29 cellular contexts compared by ENCODE assay signal in genomic region chr2:188561473-188561979, GRCh38.
"Had no signal": no experiment of that assay in that cellular context is flagged by ENCODE, and none has a peak within 500 bp of the region (broad histone marks: within the 10 kb centered on the region; RNA-seq: fewer than 3 reads in every experiment).

No MANE protein-coding gene starts in this region.

- FAIRE-seq: astrocyte, endometrium, endothelial cell of umbilical vein had no signal

- H3K9me3 Mint-ChIP-seq: activated CD4-positive, alpha-beta T cell treated with anti-CD3 and anti-CD28 coated beads, Interleukin-2, amount 10 ng/mL, durations not matched to agents 7 days and 5 days; T-helper 2 cell treated with Interferon-gamma antibody and Interleukin-4, amounts not matched to agents 5 μg/mL and 100 μg/mL, for 36 hours had no signal

- H3K4me1 Mint-ChIP-seq: activated CD4-positive, alpha-beta T cell treated with anti-CD3 and anti-CD28 coated beads, Interleukin-2, amount 10 ng/mL, durations not matched to agents 7 days and 5 days; activated naive CD4-positive, alpha-beta T cell treated with anti-CD3 and anti-CD28 coated beads, Interleukin-2, amount 10 ng/mL, durations not matched to agents 7 days and 5 days; activated naive CD8-positive, alpha-beta T cell treated with anti-CD3 and anti-CD28 coated beads, Interleukin-2, amount 10 ng/mL, durations not matched to agents 7 days and 5 days; T-helper 17 cell had no signal

- DNase-seq: activated CD4-positive, alpha-beta T cell treated with anti-CD3 and anti-CD28 coated beads for 1 hour; activated CD4-positive, alpha-beta T cell treated with anti-CD3 and anti-CD28 coated beads for 4 hours; activated CD4-positive, alpha-beta T cell treated with anti-CD3 and anti-CD28 coated beads, Interleukin-2, amount 10 ng/mL, durations not matched to agents 7 days and 5 days; activated CD4-positive, alpha-beta T cell treated with anti-CD3 and anti-CD28 coated beads, Interleukin-2, amount 50 U/mL, for 48 hours; activated CD8-positive, alpha-beta memory T cell treated with anti-CD3 and anti-CD28 coated beads for 24 hours; activated CD8-positive, alpha-beta memory T cell treated with anti-CD3 and anti-CD28 coated beads, Interleukin-2, amount 50 U/mL, for 4 hours; activated CD8-positive, alpha-beta T cell treated with anti-CD3 and anti-CD28 coated beads for 36 hours; activated gamma-delta T cell; activated naive CD4-positive, alpha-beta T cell; activated naive CD4-positive, alpha-beta T cell treated with anti-CD3 and anti-CD28 coated beads, Interleukin-2, amount 10 ng/mL, durations not matched to agents 7 days and 5 days; activated naive CD8-positive, alpha-beta T cell treated with anti-CD3 and anti-CD28 coated beads, Interleukin-2, amount 10 ng/mL, durations not matched to agents 7 days and 5 days; activated T-cell treated with anti-CD3 and anti-CD28 coated beads, Interleukin-2, amount 50 U/mL, for 24 hours; activated T-cell treated with anti-CD3 and anti-CD28 coated beads, Interleukin-2, amount 50 U/mL, for 72 hours; brain microvascular endothelial cell; colonic mucosa; effector CD8-positive, alpha-beta T cell; esophagus squamous epithelium; foreskin melanocyte; heart right ventricle; T-helper 1 cell; T-helper 17 cell; T1000 had no signal

- H3K9me3 ChIP-seq: colonic mucosa had no signal

- H3K4me3 Mint-ChIP-seq: activated CD4-positive, alpha-beta T cell treated with anti-CD3 and anti-CD28 coated beads, Interleukin-2, amount 10 ng/mL, durations not matched to agents 7 days and 5 days; activated CD8-positive, alpha-beta T cell treated with anti-CD3 and anti-CD28 coated beads for 36 hours; activated naive CD4-positive, alpha-beta T cell treated with anti-CD3 and anti-CD28 coated beads, Interleukin-2, amount 10 ng/mL, durations not matched to agents 7 days and 5 days; activated naive CD8-positive, alpha-beta T cell treated with anti-CD3 and anti-CD28 coated beads, Interleukin-2, amount 10 ng/mL, durations not matched to agents 7 days and 5 days; activated T-cell treated with anti-CD3 and anti-CD28 coated beads, Interleukin-2, amount 50 U/mL, for 24 hours; activated T-cell treated with anti-CD3 and anti-CD28 coated beads, Interleukin-2, amount 50 U/mL, for 72 hours; T-helper 17 cell; T-helper 2 cell treated with Interferon-gamma antibody and Interleukin-4, amounts not matched to agents 5 μg/mL and 100 μg/mL, for 36 hours had no signal

- H3K27me3 ChIP-seq: brain microvascular endothelial cell, colonic mucosa, esophagus squamous epithelium, gastroesophageal sphincter, heart right ventricle had no signal

- H3K4me1 ChIP-seq: colonic mucosa, esophagus squamous epithelium, gastroesophageal sphincter, heart right ventricle had no signal

- H3K27ac Mint-ChIP-seq: activated CD4-positive, alpha-beta T cell treated with anti-CD3 and anti-CD28 coated beads, Interleukin-2, amount 10 ng/mL, durations not matched to agents 7 days and 5 days; activated CD8-positive, alpha-beta T cell treated with anti-CD3 and anti-CD28 coated beads for 36 hours; activated naive CD4-positive, alpha-beta T cell treated with anti-CD3 and anti-CD28 coated beads, Interleukin-2, amount 10 ng/mL, durations not matched to agents 7 days and 5 days; activated naive CD4-positive, alpha-beta T cell treated with anti-CD3 and anti-CD28 coated beads, Interleukin-2, amount 50 U/mL, for 72 hours; activated naive CD8-positive, alpha-beta T cell treated with anti-CD3 and anti-CD28 coated beads, Interleukin-2, amount 10 ng/mL, durations not matched to agents 7 days and 5 days; activated T-cell treated with anti-CD3 and anti-CD28 coated beads, Interleukin-2, amount 50 U/mL, for 24 hours; activated T-cell treated with anti-CD3 and anti-CD28 coated beads, Interleukin-2, amount 50 U/mL, for 72 hours; T-helper 17 cell; T-helper 2 cell treated with Interferon-gamma antibody and Interleukin-4, amounts not matched to agents 5 μg/mL and 100 μg/mL, for 36 hours had no signal

- H3K27me3 Mint-ChIP-seq: activated CD4-positive, alpha-beta T cell treated with anti-CD3 and anti-CD28 coated beads, Interleukin-2, amount 10 ng/mL, durations not matched to agents 7 days and 5 days; activated CD8-positive, alpha-beta T cell treated with anti-CD3 and anti-CD28 coated beads for 36 hours; activated naive CD4-positive, alpha-beta T cell treated with anti-CD3 and anti-CD28 coated beads, Interleukin-2, amount 10 ng/mL, durations not matched to agents 7 days and 5 days; activated naive CD8-positive, alpha-beta T cell treated with anti-CD3 and anti-CD28 coated beads, Interleukin-2, amount 10 ng/mL, durations not matched to agents 7 days and 5 days; activated T-cell treated with anti-CD3 and anti-CD28 coated beads, Interleukin-2, amount 50 U/mL, for 24 hours; T-helper 17 cell had no signal

- H3K4me3 ChIP-seq: colonic mucosa, esophagus squamous epithelium, gastroesophageal sphincter, heart right ventricle had no signal

- H3K36me3 Mint-ChIP-seq: activated naive CD4-positive, alpha-beta T cell treated with anti-CD3 and anti-CD28 coated beads, Interleukin-2, amount 10 ng/mL, durations not matched to agents 7 days and 5 days; activated naive CD8-positive, alpha-beta T cell treated with anti-CD3 and anti-CD28 coated beads, Interleukin-2, amount 10 ng/mL, durations not matched to agents 7 days and 5 days had no signal

- ATAC-seq: activated CD8-positive, alpha-beta T cell treated with anti-CD3 and anti-CD28 coated beads for 36 hours; activated naive CD4-positive, alpha-beta T cell treated with anti-CD3 and anti-CD28 coated beads, Interleukin-2, amount 50 U/mL, for 72 hours; activated T-cell treated with anti-CD3 and anti-CD28 coated beads, Interleukin-2, amount 50 U/mL, for 72 hours; gastroesophageal sphincter; heart right ventricle; T-helper 17 cell had no signal

- H3K36me3 ChIP-seq: brain microvascular endothelial cell, colonic mucosa, heart right ventricle had no signal

- H3K27ac ChIP-seq: brain microvascular endothelial cell, colonic mucosa, epithelial cell of prostate, esophagus squamous epithelium, gastroesophageal sphincter, heart right ventricle had no signal
